8 cellular contexts compared by ENCODE assay signal in the genomic region with DNA sequence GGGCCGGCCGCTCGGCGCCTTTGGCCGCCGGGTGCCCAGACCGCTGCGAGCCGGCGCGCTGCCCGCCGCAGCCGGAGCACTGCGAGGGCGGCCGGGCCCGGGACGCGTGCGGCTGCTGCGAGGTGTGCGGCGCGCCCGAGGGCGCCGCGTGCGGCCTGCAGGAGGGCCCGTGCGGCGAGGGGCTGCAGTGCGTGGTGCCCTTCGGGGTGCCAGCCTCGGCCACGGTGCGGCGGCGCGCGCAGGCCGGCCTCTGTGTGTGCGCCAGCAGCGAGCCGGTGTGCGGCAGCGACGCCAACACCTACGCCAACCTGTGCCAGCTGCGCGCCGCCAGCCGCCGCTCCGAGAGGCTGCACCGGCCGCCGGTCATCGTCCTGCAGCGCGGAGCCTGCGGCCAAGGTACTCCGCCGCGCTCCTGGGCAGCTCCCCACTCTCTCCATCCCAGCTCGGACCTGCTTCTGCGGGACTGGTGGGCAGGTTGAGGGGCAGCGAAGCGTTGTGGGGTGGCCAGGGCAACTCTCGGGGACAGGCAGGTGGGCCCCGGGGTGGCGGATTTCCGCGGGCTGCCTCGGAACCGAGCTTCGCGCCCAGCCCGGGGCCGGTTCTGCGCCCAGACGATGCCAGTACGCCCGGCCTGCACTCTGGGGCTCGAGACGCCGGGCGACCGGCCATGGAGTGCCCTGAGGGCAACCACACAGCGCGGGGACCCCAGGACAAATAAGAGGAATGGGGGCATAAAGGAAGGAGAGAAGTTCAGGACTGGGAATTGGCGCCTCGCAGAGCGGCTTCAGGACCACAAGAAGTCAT. TPM values are rescaled to one million over a fixed set of nuclear protein-coding genes. Genes with fewer than 3 reads are reported as not detected.
DNase-seq lines count a peak whose midpoint lies in the region; ATAC-seq and TF ChIP-seq lines count a peak whose summit lies in the region.

No MANE protein-coding gene starts in this region.

- peak; percentile 61 to 75 for ATAC-seq in lower lobe of right lung
- ATAC-seq in HG03571 (IDR thresholded peaks at IDR 0.05; ENCODE audit: unreplicated experiment) = no peak

- H3K36me3 ChIP-seq in lower lobe of right lung (no peaks in the 10 kb centered on the region), thymus (ENCODE audit: control insufficient read depth, insufficient read depth) (no peaks in the 10 kb centered on the region)

- no peak for TF ChIP-seq CTCF in choroid plexus epithelial cell (conservative IDR thresholded peaks at IDR 0.05; ENCODE audit: low read depth, low read length)
- no peak for TF ChIP-seq CTCF in lower lobe of right lung (IDR thresholded peaks at IDR 0.05)

- 2% methylated on average over 95 of the region's 95 CpGs for WGBS in thymus

- H3K4me1 ChIP-seq in lower lobe of right lung = peaks cover 16% of the 10 kb centered on the region
- no peaks in the 10 kb centered on the region for H3K4me1 ChIP-seq in thymus (ENCODE audit: control insufficient read depth, insufficient read depth, low read length)

- peak; percentile 22 for DNase-seq in activated T-cell treated with anti-CD3 and anti-CD28 coated beads, Interleukin-2, amount 50 U/mL, for 1 hour
- DNase-seq in activated T-cell treated with anti-CD3 and anti-CD28 coated beads for 4 hours = no peak
- peak; percentile 32 for DNase-seq in choroid plexus epithelial cell (ENCODE audit: low read depth)
- DNase-seq in lower lobe of right lung = peak; percentile 54
- no peak for DNase-seq in NCI-H2081 (lab: John Stamatoyannopoulos, UW)
- no peak for DNase-seq in NCI-H187 treated with DMSO at 0.1 percent for 48 hours (lab: John Stamatoyannopoulos, UW)

- H3K4me3 ChIP-seq in choroid plexus epithelial cell (ENCODE audit: low read depth, low read length) (peak overlapping the region; percentile 69), lower lobe of right lung (peak overlapping the region; percentile 71), thymus (ENCODE audit: low read length) (peak overlapping the region; percentile 30)

- intact Hi-C loops in lower lobe of right lung (cut with DNase I) = no loop called here

- peak overlapping the region; percentile 53 for H3K27ac ChIP-seq in lower lobe of right lung
- H3K27ac ChIP-seq in thymus (ENCODE audit: low read depth) = peak overlapping the region; percentile 36

- peaks cover 16% of the 10 kb centered on the region for H3K27me3 ChIP-seq in lower lobe of right lung (ENCODE audit: low read depth)
- peaks cover 43% of the 10 kb centered on the region for H3K27me3 ChIP-seq in thymus (ENCODE audit: control insufficient read depth, insufficient read depth)

- H3K9me3 ChIP-seq in lower lobe of right lung (no peaks in the 10 kb centered on the region), thymus (ENCODE audit: control insufficient read depth) (no peaks in the 10 kb centered on the region)

RNA-seq across cellular contexts. Expression of a gene that starts 0.6 kb away (rescaled TPM):
- total RNA-seq in lower lobe of right lung = 45.3 TPM
- polyA plus RNA-seq in thymus = 82.8 TPM

RNA-seq across cellular contexts. Expression of a gene that starts 7.5 kb away (rescaled TPM):
- not detected for total RNA-seq in lower lobe of right lung
- 0.18 TPM for polyA plus RNA-seq in thymus

Comparison
In these comparisons a context has a peak if more than half of its experiments do, and no peak if none do; other contexts are left out.
1. DNase-seq: peak in activated T-cell treated with anti-CD3 and anti-CD28 coated beads, Interleukin-2, amount 50 U/mL, for 1 hour (single experiment), choroid plexus epithelial cell (single experiment) and lower lobe of right lung (single experiment); none in activated T-cell treated with anti-CD3 and anti-CD28 coated beads for 4 hours (single experiment), NCI-H2081 (0 of 2) and NCI-H187 treated with DMSO at 0.1 percent for 48 hours (single experiment).
2. Peak in every context shown above with its lines, with median percentiles within 50 percentile points of each other: H3K4me3 ChIP-seq.